Comparison of ENCODE assay signal across 8 cellular contexts in the genomic region with DNA sequence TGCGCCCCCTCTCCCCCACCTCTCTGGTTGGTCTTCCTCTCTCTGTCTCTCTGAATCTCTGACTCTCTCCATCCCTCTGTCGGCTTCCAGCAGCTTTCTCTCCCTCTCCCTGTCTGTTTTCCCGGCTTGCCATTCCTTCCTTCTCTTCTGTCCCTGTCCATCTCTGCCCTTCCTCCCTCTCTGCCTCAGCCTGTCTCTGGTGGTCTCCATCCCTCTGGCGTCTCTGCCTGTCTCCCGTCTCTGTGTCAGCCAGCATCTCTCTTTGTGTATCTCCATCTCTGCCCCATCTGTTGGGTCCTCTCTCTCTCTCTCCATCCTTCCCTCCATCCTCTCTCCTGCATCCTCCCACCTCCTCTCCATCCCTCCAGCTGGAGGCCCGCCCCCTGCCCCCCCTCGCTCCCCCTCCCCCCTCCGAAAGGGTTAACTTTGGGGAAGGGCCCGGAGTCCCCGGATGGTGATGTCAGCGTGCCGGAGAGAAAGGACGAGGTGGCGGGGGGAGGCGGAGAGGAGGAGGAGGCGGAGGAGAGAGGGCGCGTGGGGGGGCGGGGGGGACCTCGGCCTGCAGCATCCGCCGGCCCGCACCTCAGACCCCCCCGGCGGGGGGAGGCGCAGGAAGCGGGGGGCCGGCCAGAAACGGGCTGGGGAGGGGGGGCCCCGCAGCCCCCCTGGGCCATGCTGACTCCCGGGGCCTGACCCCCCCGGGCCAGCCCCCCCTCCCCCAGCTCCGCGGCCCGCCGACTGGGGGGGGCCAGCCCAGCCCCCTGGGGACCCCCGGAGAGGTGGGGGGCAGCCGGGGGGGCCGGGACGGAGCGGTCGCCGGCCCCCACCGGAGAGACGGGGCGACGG. TPM values are rescaled to one million over a fixed set of nuclear protein-coding genes. Genes with fewer than 3 reads are reported as not detected.
DNase-seq lines count a peak whose midpoint lies in the region; ATAC-seq and TF ChIP-seq lines count a peak whose summit lies in the region.

A gene (plus strand): TSS at position 450 of the 846 bp plus-strand sequence. CDS start 446 bp downstream, outside the sequence.

- H3K27me3 Mint-ChIP-seq in glutamatergic neuron (ENCODE audit: unreplicated experiment) = peaks cover 10% of the 10 kb centered on the region

- no peak for TF ChIP-seq CTCF in glutamatergic neuron (IDR thresholded peaks at IDR 0.05; ENCODE audit: partially characterized antibody, unreplicated experiment)
- TF ChIP-seq CTCF in retinal pigment epithelial cell (conservative IDR thresholded peaks at IDR 0.05; ENCODE audit: low read depth, low read length) = no peak
- no peak for TF ChIP-seq CTCF in GM13976 (IDR thresholded peaks at IDR 0.05; ENCODE audit: borderline replicate concordance, control extremely low read depth, extremely low read depth, insufficient read depth, missing control alignments)

- H3K4me1 Mint-ChIP-seq in glutamatergic neuron (ENCODE audit: low read depth, unreplicated experiment) = peaks cover 11% of the 10 kb centered on the region

- peak; percentile 89 for DNase-seq in H4 (ENCODE audit: low spot score)
- peak; percentile 31 for DNase-seq in NCI-H526 treated with DMSO at 0.1 percent for 48 hours (lab: John Stamatoyannopoulos, UW)
- DNase-seq in activated gamma-delta T cell treated with anti-CD3 and anti-CD28 coated beads, Interleukin-2, amount 50 U/mL, for 16 hours (ENCODE audit: low read depth) = peak; percentile 18
- DNase-seq in glutamatergic neuron = peak; percentile 91
- no peak for DNase-seq in retinal pigment epithelial cell (ENCODE audit: low read depth)
- DNase-seq in GM13976 (ENCODE audit: low spot score) = no peak
- no peak for DNase-seq in foreskin melanocyte

- peak within 1 kb of the TSS; percentile 42 for H3K4me3 ChIP-seq in retinal pigment epithelial cell (ENCODE audit: low read length)

- H3K9me3 Mint-ChIP-seq in glutamatergic neuron (ENCODE audit: unreplicated experiment) = peaks cover 19% of the 10 kb centered on the region

- in situ Hi-C loops in GM13976 (cut with MboI; ENCODE audit: low sequenced_read_pairs, unreplicated experiment) = no loop called here

- H3K4me3 Mint-ChIP-seq in glutamatergic neuron (ENCODE audit: unreplicated experiment) = peak within 1 kb of the TSS; percentile 89

- peak within 1 kb of the TSS; percentile 100 for H3K27ac Mint-ChIP-seq in glutamatergic neuron (ENCODE audit: unreplicated experiment)

- ATAC-seq in GM18873 (IDR thresholded peaks at IDR 0.05; ENCODE audit: low FRiP score, unreplicated experiment) = no peak

- no peaks in the 10 kb centered on the region for H3K36me3 Mint-ChIP-seq in glutamatergic neuron (ENCODE audit: unreplicated experiment)

RNA-seq across cellular contexts. Expression of the gene that starts here (rescaled TPM):
- total RNA-seq in H4 (2014; rRNA removed; shearing (Covaris generic)) = 4.6 and 13.1 TPM in 2 replicates
- total RNA-seq in glutamatergic neuron (ENCODE audit: unreplicated experiment) = 223 TPM

Comparison
In these comparisons a context has a peak if more than half of its experiments do, and no peak if none do; other contexts are left out.
1. RNA of the gene that starts here (total RNA-seq): 223 TPM in glutamatergic neuron (single experiment); 4.6 to 13.1 TPM in H4; every median in the first group is over 10 times any median in the second.
2. DNase-seq: peak in H4 (single experiment), NCI-H526 treated with DMSO at 0.1 percent for 48 hours (single experiment), activated gamma-delta T cell treated with anti-CD3 and anti-CD28 coated beads, Interleukin-2, amount 50 U/mL, for 16 hours (single experiment) and glutamatergic neuron (single experiment); none in retinal pigment epithelial cell (single experiment), GM13976 (single experiment) and foreskin melanocyte (single experiment).